Comparison of ENCODE assay signal across 1 cellular context in the genomic region with DNA sequence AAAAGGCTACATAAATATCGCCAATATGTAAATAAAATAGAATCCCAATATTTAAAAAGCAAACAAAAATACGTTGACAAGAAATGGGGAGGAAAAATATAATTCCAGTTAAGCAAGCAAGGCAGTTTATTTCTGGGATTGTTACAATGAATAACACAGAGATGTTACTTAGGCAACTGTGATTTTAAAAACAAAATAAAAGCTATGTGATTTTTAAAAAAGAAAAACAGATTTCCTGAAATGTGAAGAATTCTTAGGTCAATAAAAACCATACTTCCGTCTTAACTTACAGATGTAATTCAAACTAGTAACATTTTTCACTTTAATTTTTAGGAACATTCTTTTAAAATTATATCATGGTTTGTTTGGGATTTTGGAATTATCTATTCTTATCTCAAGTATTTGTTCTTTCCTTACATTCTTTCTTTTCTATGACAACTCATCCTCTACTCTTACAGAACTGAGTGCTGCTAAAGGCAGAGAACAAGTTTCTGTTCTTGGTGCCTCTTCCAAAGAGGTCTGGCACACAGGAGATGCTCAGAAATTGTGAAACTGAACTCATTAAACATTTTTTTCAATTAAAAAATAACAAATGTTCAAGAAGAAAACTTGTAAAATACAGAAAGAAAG.
TF ChIP-seq lines count a peak whose summit lies in the region.

No MANE protein-coding gene starts in this region.

TF ChIP-seq in IMR-90, 13 proteins besides CTCF, POLR2A, EP300 and RAD21 (continued from another document):
- TF ChIP-seq, protein P1, sequence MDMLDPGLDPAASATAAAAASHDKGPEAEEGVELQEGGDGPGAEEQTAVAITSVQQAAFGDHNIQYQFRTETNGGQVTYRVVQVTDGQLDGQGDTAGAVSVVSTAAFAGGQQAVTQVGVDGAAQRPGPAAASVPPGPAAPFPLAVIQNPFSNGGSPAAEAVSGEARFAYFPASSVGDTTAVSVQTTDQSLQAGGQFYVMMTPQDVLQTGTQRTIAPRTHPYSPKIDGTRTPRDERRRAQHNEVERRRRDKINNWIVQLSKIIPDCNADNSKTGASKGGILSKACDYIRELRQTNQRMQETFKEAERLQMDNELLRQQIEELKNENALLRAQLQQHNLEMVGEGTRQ (IDR thresholded peaks at IDR 0.05; ENCODE audit: low read depth, low read length) = no peak
- TF ChIP-seq MXI1 (IDR thresholded peaks at IDR 0.05; ENCODE audit: borderline replicate concordance, low read depth, low read length) (no peak), RFX5 (IDR thresholded peaks at IDR 0.05; ENCODE audit: low read depth, low read length) (no peak), MAFK (IDR thresholded peaks at IDR 0.05; ENCODE audit: low read depth, low read length) (no peak), BHLHE40 (IDR thresholded peaks at IDR 0.05; ENCODE audit: low read depth, low read length) (no peak), MAZ (IDR thresholded peaks at IDR 0.05; ENCODE audit: borderline replicate concordance, low read depth, low read length) (no peak)
